ENCODE assay signal across 12 cellular contexts in genomic region chr2:134257516-134257915, GRCh38.
"Had no signal": no experiment of that assay in that cellular context is flagged by ENCODE, and none has a peak within 500 bp of the region (broad histone marks: within the 10 kb centered on the region; RNA-seq: fewer than 3 reads in every experiment).

No MANE protein-coding gene starts in this region.

- H3K4me3 ChIP-seq: heart left ventricle, ovary, transverse colon had no signal

- ATAC-seq: heart left ventricle, left colon had no signal

- H3K9me3 ChIP-seq: heart left ventricle, ovary, transverse colon had no signal

- H3K27me3 ChIP-seq: heart left ventricle, ovary, transverse colon had no signal

- H3K36me3 ChIP-seq: ovary, transverse colon had no signal

- H3K4me3 Mint-ChIP-seq: activated CD4-positive, alpha-beta memory T cell treated with anti-CD3 and anti-CD28 coated beads, Interleukin-2, amount 10 ng/mL, durations not matched to agents 7 days and 5 days; neural crest cell had no signal

- H3K27ac ChIP-seq: ovary had no signal

- H3K9me3 Mint-ChIP-seq: activated CD4-positive, alpha-beta memory T cell treated with anti-CD3 and anti-CD28 coated beads, Interleukin-2, amount 10 ng/mL, durations not matched to agents 7 days and 5 days; neural crest cell had no signal

- DNase-seq: activated CD4-positive, alpha-beta memory T cell treated with anti-CD3 and anti-CD28 coated beads, Interleukin-2, amount 10 ng/mL, durations not matched to agents 7 days and 5 days; activated CD4-positive, alpha-beta T cell treated with anti-CD3 and anti-CD28 coated beads for 1 hour; activated naive CD4-positive, alpha-beta T cell; foreskin melanocyte; heart left ventricle; left colon; mesenchymal stem cell; ovary; stimulated activated CD4-positive, alpha-beta T cell treated with anti-CD3 and anti-CD28 coated beads, Interleukin-15, amount 100 ng/mL, for 24 hours; stimulated activated CD4-positive, alpha-beta T cell treated with anti-CD3 and anti-CD28 coated beads, Interleukin-4, amount 100 ng/mL, for 4 hours; transverse colon had no signal
